8 cellular contexts compared by ENCODE assay signal in genomic region chr2:31137211-31138036, GRCh38. TPM values are rescaled to one million over a fixed set of nuclear protein-coding genes. Genes with fewer than 3 reads are reported as not detected.
DNase-seq lines count a peak whose midpoint lies in the region; ATAC-seq lines count a peak whose summit lies in the region.

No MANE protein-coding gene starts in this region.

- H3K9ac ChIP-seq in adipocyte (ENCODE audit: low read length) (no peak overlapping the region), stomach smooth muscle (ENCODE audit: low read length in 2 of 2) (peak overlapping the region in 1 of 2 donors; percentile 20)

- CTCF ChIA-PET in CD4-positive, alpha-beta memory T cell (lab: Charles Lee; ENCODE audit: partially characterized antibody) = no interaction called here

- H3K27me3 ChIP-seq in CD4-positive, alpha-beta memory T cell (ENCODE audit: insufficient read depth, low read length) = peaks cover 22% of the 10 kb centered on the region
- H3K27me3 ChIP-seq in adipocyte (replicated peaks; ENCODE audit: control insufficient read depth, insufficient read depth, low read length) = peaks cover 60% of the 10 kb centered on the region
- H3K27me3 ChIP-seq in stomach smooth muscle (ENCODE audit: control insufficient read depth in 1 of 2, insufficient read depth in 2 of 2, low read length in 2 of 2) = peaks cover 31 to 44% of the 10 kb centered on the region in 2 donors

- POLR2A ChIA-PET in CD4-positive, alpha-beta memory T cell (lab: Charles Lee; ENCODE audit: partially characterized antibody) = interaction anchor here (1.3 kb wide), 1 partner anchor 13 kb away, joined by 3 read pairs; no protein-coding TSS in a partner anchor

- H3K9me3 ChIP-seq in CD4-positive, alpha-beta memory T cell (ENCODE audit: control insufficient read depth in 1 of 2, low read length in 2 of 2) = no peaks in the 10 kb centered on the region
- H3K9me3 ChIP-seq in adipocyte (ENCODE audit: control insufficient read depth, low read length) (no peaks in the 10 kb centered on the region), stomach smooth muscle (ENCODE audit: control insufficient read depth in 2 of 2, low read length in 2 of 2) (no peaks in the 10 kb centered on the region)

- peaks cover 0 to 3% (median 0%) of the 10 kb centered on the region in 8 donors for H3K9me3 Mint-ChIP-seq in CD4-positive, alpha-beta memory T cell
- no peaks in the 10 kb centered on the region for H3K9me3 Mint-ChIP-seq in immature natural killer cell

- peaks cover 15% of the 10 kb centered on the region for H3K4me1 ChIP-seq in CD4-positive, alpha-beta memory T cell (ENCODE audit: insufficient read depth, low read length)
- H3K4me1 ChIP-seq in adipocyte (ENCODE audit: control insufficient read depth, insufficient read depth, low read length) = peaks cover 5% of the 10 kb centered on the region
- peaks cover 17% of the 10 kb centered on the region for H3K4me1 ChIP-seq in stomach smooth muscle (ENCODE audit: control insufficient read depth, insufficient read depth, low read length)

- intact Hi-C loops in CD4-positive, alpha-beta memory T cell (cut with micrococcal nuclease) = no loop called here

- no peak overlapping the region for H3K27ac Mint-ChIP-seq in CD4-positive, alpha-beta memory T cell
- H3K27ac Mint-ChIP-seq in immature natural killer cell = no peak overlapping the region

- H3K36me3 ChIP-seq in CD4-positive, alpha-beta memory T cell (ENCODE audit: insufficient read depth, low read length) = no peaks in the 10 kb centered on the region
- no peaks in the 10 kb centered on the region for H3K36me3 ChIP-seq in adipocyte (ENCODE audit: control insufficient read depth, insufficient read depth, low read length, severe bottlenecking)
- no peaks in the 10 kb centered on the region for H3K36me3 ChIP-seq in stomach smooth muscle (ENCODE audit: control insufficient read depth in 2 of 2, insufficient read depth in 2 of 2, low read length in 2 of 2)

- peak overlapping the region in 1 of 2 donors; percentile 28 for H3K4me3 ChIP-seq in CD4-positive, alpha-beta memory T cell (ENCODE audit: low read length in 2 of 2)
- peak overlapping the region; percentile 74 for H3K4me3 ChIP-seq in adipocyte (ENCODE audit: low read length)
- H3K4me3 ChIP-seq in stomach smooth muscle (ENCODE audit: low read length in 2 of 2) = peak overlapping the region; percentile 44 to 73

- ATAC-seq in HG03159 (IDR thresholded peaks at IDR 0.05; ENCODE audit: unreplicated experiment) (peak; percentile 2), GM18502 (IDR thresholded peaks at IDR 0.05; ENCODE audit: poor library complexity, unreplicated experiment) (no peak)

- peaks cover 35 to 52% of the 10 kb centered on the region in 2 donors for H3K27me3 Mint-ChIP-seq in CD4-positive, alpha-beta memory T cell
- peaks cover 8 to 15% (median 14%) of the 10 kb centered on the region in 3 donors for H3K27me3 Mint-ChIP-seq in immature natural killer cell (ENCODE audit: low read depth in 3 of 3)

- DNase-seq in CD4-positive, alpha-beta memory T cell = no peak
- DNase-seq in adipocyte (ENCODE audit: low read depth) (peak; percentile 54), immature natural killer cell (no peak), NCI-H524 treated with DMSO at 0.1 percent for 48 hours (lab: John Stamatoyannopoulos, UW) (no peak)
- DNase-seq in activated CD4-positive, alpha-beta T cell treated with anti-CD3 and anti-CD28 coated beads for 48 hours = no peak

- H3K36me3 Mint-ChIP-seq in CD4-positive, alpha-beta memory T cell = no peaks in the 10 kb centered on the region
- H3K36me3 Mint-ChIP-seq in immature natural killer cell = no peaks in the 10 kb centered on the region

- no peak overlapping the region for H3K27ac ChIP-seq in CD4-positive, alpha-beta memory T cell (ENCODE audit: low read depth, low read length)
- no peak overlapping the region for H3K27ac ChIP-seq in stomach smooth muscle (ENCODE audit: low read length)

- H3K4me1 Mint-ChIP-seq in CD4-positive, alpha-beta memory T cell = peaks cover 6 to 11% (median 8%) of the 10 kb centered on the region in 4 donors
- peaks cover 0 to 7% of the 10 kb centered on the region in 2 donors for H3K4me1 Mint-ChIP-seq in immature natural killer cell

- H3K4me3 Mint-ChIP-seq in CD4-positive, alpha-beta memory T cell = peak overlapping the region in 7 of 8 donors; percentile 52 to 76 (median 61)
- H3K4me3 Mint-ChIP-seq in immature natural killer cell = peak overlapping the region in 4 of 5 donors; percentile 49 to 60 (median 56)

RNA-seq across cellular contexts. Expression of gene GALNT14, which starts 0.8 kb away (rescaled TPM):
- under 1 TPM in 1 of 2 experiments, not detected in 1; 0.32 TPM for total RNA-seq in CD4-positive, alpha-beta memory T cell
- polyA plus RNA-seq in CD4-positive, alpha-beta memory T cell = not detected
- not detected for polyA plus RNA-seq in immature natural killer cell
